ENCODE assay signal across 22 cellular contexts in the genomic region with DNA sequence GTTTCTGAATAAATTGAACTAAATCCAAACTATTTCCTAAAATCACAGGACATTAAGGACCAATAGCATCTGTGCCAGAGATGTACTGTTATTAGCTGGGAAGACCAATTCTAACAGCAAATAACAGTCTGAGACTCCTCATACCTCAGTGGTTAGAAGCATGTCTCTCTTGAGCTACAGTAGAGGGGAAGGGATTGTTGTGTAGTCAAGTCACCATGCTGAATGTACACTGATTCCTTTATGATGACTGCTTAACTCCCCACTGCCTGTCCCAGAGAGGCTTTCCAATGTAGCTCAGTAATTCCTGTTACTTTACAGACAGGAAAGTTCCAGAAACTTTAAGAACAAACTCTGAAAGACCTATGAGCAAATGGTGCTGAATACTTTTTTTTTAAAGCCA. TPM values are rescaled to one million over a fixed set of nuclear protein-coding genes. Genes with fewer than 3 reads are reported as not detected.
DNase-seq lines count a peak whose midpoint lies in the region; ATAC-seq, FAIRE-seq and TF ChIP-seq lines count a peak whose summit lies in the region.
"Had no signal": no experiment of that assay in that cellular context is flagged by ENCODE, and none has a peak within 500 bp of the region (broad histone marks: within the 10 kb centered on the region; RNA-seq: fewer than 3 reads in every experiment).

No MANE protein-coding gene starts in this region.

- no peak for TF ChIP-seq CTCF in HepG2 (CRISPR knock-in tag; IDR thresholded peaks at IDR 0.05)
- no peak for TF ChIP-seq CTCF in right lobe of liver (IDR thresholded peaks at IDR 0.05)
- no peak for TF ChIP-seq CTCF in Panc1 (IDR thresholded peaks at IDR 0.05)
- no peak for TF ChIP-seq CTCF in fibroblast of mammary gland (conservative IDR thresholded peaks at IDR 0.05; ENCODE audit: control insufficient read depth, insufficient read depth, low read depth, low read length)
- no peak for TF ChIP-seq CTCF in ovary (IDR thresholded peaks at IDR 0.05)
- TF ChIP-seq CTCF in coronary artery (IDR thresholded peaks at IDR 0.05): no peak

- TF ChIP-seq EP300 in HepG2 (IDR thresholded peaks at IDR 0.05; ENCODE audit: low read depth in 2 of 2, low read length in 2 of 2) (no peak), HepG2 (CRISPR knock-in tag; IDR thresholded peaks at IDR 0.05; ENCODE audit: borderline replicate concordance) (no peak), ovary (IDR thresholded peaks at IDR 0.05) (no peak)

- TSS peak; percentile 27 for BruUV-seq in HepG2 (replicated peaks; lab: Mats Ljungman, UMichigan)
- TSS peak; percentile 57 for BruUV-seq in Panc1 (replicated peaks; lab: Mats Ljungman, UMichigan)

- CTCF ChIA-PET in HepG2 (lab: Yijun Ruan, JAX; ENCODE audit: low intra/inter-chr PET ratio, low total read pairs) (no interaction called here), Panc1 (lab: Charles Lee) (no interaction called here)

- no peak overlapping the region for H3K9ac ChIP-seq in HepG2 (ENCODE audit: insufficient read depth, low read depth, low read length)
- H3K9ac ChIP-seq: BLaER1 treated with 17β-estradiol and CSF1 and Interleukin-3, amounts not matched to agents 10 nM and 100 nM had no signal

- H3K27me3 ChIP-seq in HepG2 (ENCODE audit: control insufficient read depth in 1 of 2, insufficient read depth in 2 of 2, low read length in 2 of 2): no peaks in the 10 kb centered on the region
- no peaks in the 10 kb centered on the region for H3K27me3 ChIP-seq in right lobe of liver
- H3K27me3 ChIP-seq in Panc1 (ENCODE audit: control insufficient read depth, insufficient read depth, low read length): no peaks in the 10 kb centered on the region
- H3K27me3 ChIP-seq in ovary: no peaks in the 10 kb centered on the region
- H3K27me3 ChIP-seq: BLaER1 treated with 17β-estradiol and CSF1 and Interleukin-3, amounts not matched to agents 10 nM and 100 nM; Peyer's patch; SJSA1 had no signal

- H3K27ac ChIP-seq in HepG2 (ENCODE audit: extremely low read length, insufficient read depth, low read length): no peak overlapping the region
- H3K27ac ChIP-seq in right lobe of liver: no peak overlapping the region
- H3K27ac ChIP-seq in Panc1 (ENCODE audit: low read length): no peak overlapping the region
- no peak overlapping the region for H3K27ac ChIP-seq in ovary
- no peak overlapping the region for H3K27ac ChIP-seq in coronary artery
- H3K27ac ChIP-seq: BLaER1 treated with 17β-estradiol and CSF1 and Interleukin-3, amounts not matched to agents 10 nM and 100 nM; Peyer's patch; SJSA1 had no signal

- H2AFZ ChIP-seq in HepG2 (ENCODE audit: low read length): no peak overlapping the region

- intact Hi-C loops in HepG2 (cut with micrococcal nuclease; ENCODE audit: unreplicated experiment) (no loop called here), right lobe of liver (cut with DNase I) (no loop called here), Panc1 (cut with micrococcal nuclease; ENCODE audit: unreplicated experiment) (no loop called here), ovary (cut with DNase I) (no loop called here)

- no peak overlapping the region for H3K4me2 ChIP-seq in HepG2 (ENCODE audit: low read depth, low read length)
- H3K4me2 ChIP-seq: BLaER1 treated with 17β-estradiol and CSF1 and Interleukin-3, amounts not matched to agents 10 nM and 100 nM had no signal

- H4K20me1 ChIP-seq in HepG2 (ENCODE audit: insufficient read depth, low read length): no peaks in the 10 kb centered on the region
- H4K20me1 ChIP-seq: BLaER1 treated with 17β-estradiol and CSF1 and Interleukin-3, amounts not matched to agents 10 nM and 100 nM had no signal

- TF ChIP-seq RAD21 in HepG2 (CRISPR knock-in tag; IDR thresholded peaks at IDR 0.05): no peak

- H3K36me3 ChIP-seq in HepG2 (replicated peaks in 1 of 2; ENCODE audit: control insufficient read depth in 1 of 2, insufficient read depth in 2 of 2, low read length in 2 of 2): peaks cover 5 to 24% of the 10 kb centered on the region in 2 experiments
- H3K36me3 ChIP-seq in right lobe of liver: peaks cover 0 to 33% (median 7%) of the 10 kb centered on the region in 4 donors
- H3K36me3 ChIP-seq in Panc1 (ENCODE audit: control insufficient read depth, insufficient read depth, low read length): peaks cover 6% of the 10 kb centered on the region
- no peaks in the 10 kb centered on the region for H3K36me3 ChIP-seq in ovary

- H3K4me1 ChIP-seq in HepG2 (ENCODE audit: insufficient read depth, low read length) (no peaks in the 10 kb centered on the region), right lobe of liver (no peaks in the 10 kb centered on the region), Panc1 (ENCODE audit: control insufficient read depth, insufficient read depth, low read length) (no peaks in the 10 kb centered on the region), ovary (ENCODE audit: insufficient read depth) (no peaks in the 10 kb centered on the region)
- H3K4me1 ChIP-seq: BLaER1 treated with 17β-estradiol and CSF1 and Interleukin-3, amounts not matched to agents 10 nM and 100 nM; HAP-1; Peyer's patch; SJSA1 had no signal

- DNase-seq in HepG2 (ENCODE audit: low spot score) (no peak), right lobe of liver (no peak), Panc1 (ENCODE audit: low read depth, low spot score) (no peak), fibroblast of mammary gland (ENCODE audit: low read depth) (peak; percentile 11), NCI-H2081 (lab: John Stamatoyannopoulos, UW) (no peak), ovary (no peak), coronary artery (ENCODE audit: low spot score) (no peak), iPS-NIHi7 (ENCODE audit: extremely low spot score) (no peak)
- DNase-seq: 8988T; CD8-positive, alpha-beta T cell; DMS79; Kasumi-1; MM.1S; NCI-H1092 treated with DMSO at 0.1 percent for 48 hours; NCI-H2081 treated with DMSO at 0.1 percent for 48 hours; Peyer's patch had no signal

- POLR2A ChIA-PET in HepG2 (lab: Yijun Ruan, JAX): no interaction called here
- POLR2A ChIA-PET in Panc1 (lab: Charles Lee): no interaction called here

- H3K9me3 ChIP-seq in HepG2 (ENCODE audit: low read length): no peaks in the 10 kb centered on the region
- H3K9me3 ChIP-seq in right lobe of liver: no peaks in the 10 kb centered on the region
- no peaks in the 10 kb centered on the region for H3K9me3 ChIP-seq in Panc1 (ENCODE audit: control insufficient read depth, insufficient read depth, low read depth, low read length)
- H3K9me3 ChIP-seq in ovary: no peaks in the 10 kb centered on the region
- H3K9me3 ChIP-seq: BLaER1 treated with 17β-estradiol and CSF1 and Interleukin-3, amounts not matched to agents 10 nM and 100 nM; HAP-1; Peyer's patch; SJSA1 had no signal

- in situ Hi-C loops in HepG2 (cut with HindIII; ENCODE audit: extremely low pct_ligation_motif_present, low pct_unique_long_range_greater_than_20kb): no loop called here
- in situ Hi-C loops in Panc1 (cut with HindIII; ENCODE audit: low pct_unique_long_range_greater_than_20kb, low sequenced_read_pairs): no loop called here

- no peak for ATAC-seq in HepG2
- no peak for ATAC-seq in right lobe of liver
- ATAC-seq in Panc1: no peak
- ATAC-seq: CD8-positive, alpha-beta T cell had no signal

- TF ChIP-seq POLR2A in HepG2 (IDR thresholded peaks at IDR 0.05; ENCODE audit: insufficient read depth in 1 of 2, low read depth in 2 of 2, low read length in 2 of 2) (no peak), right lobe of liver (IDR thresholded peaks at IDR 0.05) (no peak), ovary (IDR thresholded peaks at IDR 0.05) (no peak)

- no peak for FAIRE-seq in HepG2 (lab: Jason Lieb, UNC)
- FAIRE-seq: D721Med, G401.6, HTR-8/SVneo had no signal

- no peaks in the 10 kb centered on the region for H3K79me2 ChIP-seq in HepG2 (ENCODE audit: insufficient read depth, low read length)

- no peak overlapping the region for H3K4me3 ChIP-seq in HepG2 (replicated peaks in 1 of 3; ENCODE audit: insufficient read depth in 1 of 3, low read depth in 2 of 3, low read length in 3 of 3)
- H3K4me3 ChIP-seq in right lobe of liver: no peak overlapping the region
- H3K4me3 ChIP-seq in Panc1 (ENCODE audit: low read depth in 2 of 2, low read length in 2 of 2): no peak overlapping the region
- H3K4me3 ChIP-seq in fibroblast of mammary gland (ENCODE audit: control insufficient read depth, low read depth, low read length): no peak overlapping the region
- H3K4me3 ChIP-seq in ovary: no peak overlapping the region
- H3K4me3 ChIP-seq in coronary artery: no peak overlapping the region
- H3K4me3 ChIP-seq: BLaER1 treated with 17β-estradiol and CSF1 and Interleukin-3, amounts not matched to agents 10 nM and 100 nM; HAP-1; Peyer's patch; SJSA1 had no signal

RNA-seq across cellular contexts. Expression of a gene that starts 13.9 kb away (rescaled TPM):
- total RNA-seq in HepG2 (2016; rRNA removed; fragmentation: Illumina TruSeq; extraction: Trizol) (49.5 and 51.3 TPM in 2 replicates), right lobe of liver (10 to 100 TPM; 23.4 to 46.9 (median 31.2) TPM), Panc1 (2021; ENCODE audit: unreplicated experiment) (44.4 TPM), ovary (10 to 100 TPM; 16.2 to 64.5 (median 35.5) TPM)
- 19.0 and 20.2 TPM in 2 replicates for total RNA-seq in HepG2 (2016; cell fraction: cytosol; rRNA removed; fragmentation: Illumina TruSeq; extraction: Trizol; ENCODE audit: low read depth)
- total RNA-seq in HepG2 (2016; cell fraction: insoluble cytoplasmic fraction; rRNA removed; fragmentation: Illumina TruSeq; extraction: Trizol): 48.3 and 49.2 TPM in 2 replicates
- total RNA-seq in HepG2 (2016; cell fraction: membrane; rRNA removed; fragmentation: Illumina TruSeq; extraction: Trizol): 66.9 and 68.4 TPM in 2 replicates
- 32.7 and 34.1 TPM in 2 replicates for total RNA-seq in HepG2 (2016; cell fraction: nucleus; rRNA removed; fragmentation: Illumina TruSeq; extraction: Trizol)
- polyA plus RNA-seq in HepG2 (2011; rRNA removed) (49.7 and 54.6 TPM in 2 replicates), ovary (10 to 100 TPM; 19.3 to 38.7 TPM)
- polyA plus RNA-seq in HepG2 (2011; cell fraction: cytosol; rRNA removed): 37.9 and 63.6 TPM in 2 replicates
- polyA plus RNA-seq in HepG2 (2011; cell fraction: nucleus; rRNA removed): 18.8 and 26.3 TPM in 2 replicates
- polyA plus RNA-seq in HepG2 (2012): 29.5 and 48.0 TPM in 2 replicates
- polyA plus RNA-seq in HepG2 (2016; cell fraction: cytosol; fragmentation: Illumina TruSeq; extraction: Trizol; ENCODE audit: low read depth): 20.0 and 26.6 TPM in 2 replicates
- 48.3 and 55.2 TPM in 2 replicates for polyA plus RNA-seq in HepG2 (2016; cell fraction: insoluble cytoplasmic fraction; fragmentation: Illumina TruSeq; extraction: Trizol; ENCODE audit: low read depth)
- polyA plus RNA-seq in HepG2 (2016; cell fraction: membrane; fragmentation: Illumina TruSeq; extraction: Trizol; ENCODE audit: low read depth): 60.1 and 64.4 TPM in 2 replicates
- 46.5 and 51.1 TPM in 2 replicates for polyA plus RNA-seq in HepG2 (2016; cell fraction: nucleus; fragmentation: Illumina TruSeq; extraction: Trizol; ENCODE audit: insufficient read depth, low read depth)
- polyA minus RNA-seq in HepG2 (2011; rRNA and poly(A)+ RNA removed; ENCODE audit: low replicate concordance): 60.0 and 103 TPM in 2 replicates
- polyA minus RNA-seq in HepG2 (2011; cell fraction: cytosol; rRNA and poly(A)+ RNA removed): 25.5 and 40.2 TPM in 2 replicates
- 20.6 and 29.3 TPM in 2 replicates for polyA minus RNA-seq in HepG2 (2011; cell fraction: nucleus; rRNA and poly(A)+ RNA removed)
- polyA plus RNA-seq in Panc1 (2012; ENCODE audit: insufficient read length): 50.2 TPM
